9 cellular contexts compared by ENCODE assay signal in genomic region chr18:57748770-57749603, GRCh38. TPM values are rescaled to one million over a fixed set of nuclear protein-coding genes. Genes with fewer than 3 reads are reported as not detected.
DNase-seq lines count a peak whose midpoint lies in the region; ATAC-seq, FAIRE-seq and TF ChIP-seq lines count a peak whose summit lies in the region.
"Had no signal": no experiment of that assay in that cellular context is flagged by ENCODE, and none has a peak within 500 bp of the region (broad histone marks: within the 10 kb centered on the region; RNA-seq: fewer than 3 reads in every experiment).

No MANE protein-coding gene starts in this region.

- TF ChIP-seq CTCF in bronchial epithelial cell (IDR thresholded peaks at IDR 0.05; ENCODE audit: insufficient read depth, low read length, severe bottlenecking): no peak

- H3K4me1 ChIP-seq in small intestine (ENCODE audit: control insufficient read depth in 2 of 2, insufficient read depth in 1 of 2, low read depth in 1 of 2, low read length in 1 of 2): peaks cover 2 to 8% of the 10 kb centered on the region in 2 donors

- H3K27me3 ChIP-seq in bronchial epithelial cell (ENCODE audit: control insufficient read depth, insufficient read depth, low read length) (no peaks in the 10 kb centered on the region), small intestine (ENCODE audit: control insufficient read depth in 2 of 2, insufficient read depth in 2 of 2, low read length in 2 of 2) (no peaks in the 10 kb centered on the region)
- H3K27me3 ChIP-seq: Peyer's patch had no signal

- ATAC-seq in GM18519 (IDR thresholded peaks at IDR 0.05; ENCODE audit: low FRiP score, unreplicated experiment): peak; percentile 74
- ATAC-seq in HG02642 (IDR thresholded peaks at IDR 0.05; ENCODE audit: poor library complexity, unreplicated experiment): peak; percentile 93

- no peak overlapping the region for H3K27ac ChIP-seq in small intestine (ENCODE audit: low read depth in 1 of 2, low read length in 1 of 2)
- H3K27ac ChIP-seq: Peyer's patch had no signal

- H3K4me3 ChIP-seq in bronchial epithelial cell (ENCODE audit: low read depth, low read length): no peak overlapping the region
- no peak overlapping the region for H3K4me3 ChIP-seq in small intestine (ENCODE audit: low read depth in 1 of 2, low read length in 2 of 2)
- H3K4me3 ChIP-seq: Peyer's patch had no signal

- WGBS in small intestine, 3 donors: 86 to 92% (median 89%) methylated on average over 1 of the region's 1 CpG

- FAIRE-seq in bronchial epithelial cell (lab: Jason Lieb, UNC): no peak
- FAIRE-seq in small intestine (lab: Jason Lieb, UNC): no peak

- no peaks in the 10 kb centered on the region for H3K9me3 ChIP-seq in small intestine (ENCODE audit: control insufficient read depth, low read depth)
- H3K9me3 ChIP-seq: Peyer's patch had no signal

- DNase-seq in NCI-H128 (lab: John Stamatoyannopoulos, UW; ENCODE audit: unreplicated experiment) (peak; percentile 16), bronchial epithelial cell (ENCODE audit: low read depth) (peak; percentile 83), small intestine (peak; percentile 71), activated T-cell treated with anti-CD3 and anti-CD28 coated beads for 4 hours (no peak), hippocampal formation (lab: John Stamatoyannopoulos, UW) (no peak)
- DNase-seq in activated naive CD4-positive, alpha-beta T cell treated with Interleukin-2 at 50 U/mL for 16 hours: no peak

- no peaks in the 10 kb centered on the region for H3K36me3 ChIP-seq in bronchial epithelial cell (ENCODE audit: control insufficient read depth, insufficient read depth, low read length)
- peaks cover 0 to 2% of the 10 kb centered on the region in 2 donors for H3K36me3 ChIP-seq in small intestine (ENCODE audit: control insufficient read depth in 2 of 2, insufficient read depth in 2 of 2, low read length in 2 of 2)
- H3K36me3 ChIP-seq: Peyer's patch had no signal

RNA-seq across cellular contexts. Expression of gene ATP8B1, which starts 54.1 kb away (rescaled TPM):
- total RNA-seq in bronchial epithelial cell: 20.8 and 32.1 TPM in 2 replicates
- polyA plus RNA-seq in small intestine: 10 to 100 TPM; 25.5 to 57.1 (median 28.4) TPM

Comparison
In these comparisons a context has a peak if more than half of its experiments do, and no peak if none do; other contexts are left out.
1. DNase-seq: peak in NCI-H128 (single experiment), bronchial epithelial cell (single experiment) and small intestine (single experiment); none in activated naive CD4-positive, alpha-beta T cell treated with Interleukin-2 at 50 U/mL for 16 hours (single experiment), activated T-cell treated with anti-CD3 and anti-CD28 coated beads for 4 hours (single experiment) and hippocampal formation (0 of 2).